ENCODE assay signal across 8 cellular contexts in genomic region chr1:153610334-153611023, GRCh38. TPM values are rescaled to one million over a fixed set of nuclear protein-coding genes. Genes with fewer than 3 reads are reported as not detected.
A peak's percentile ranks its signal among the peaks of the same experiment; 100 is the strongest.
DNase-seq lines count a peak whose midpoint lies in the region; ATAC-seq and TF ChIP-seq lines count a peak whose summit lies in the region.
"Had no signal": no experiment of that assay in that cellular context is flagged by ENCODE, and none has a peak within 500 bp of the region (broad histone marks: within the 10 kb centered on the region; RNA-seq: fewer than 3 reads in every experiment).

No MANE protein-coding gene starts in this region.

- H3K9me3 ChIP-seq in left lung, result no peaks in the 10 kb centered on the region
- no peaks in the 10 kb centered on the region for H3K9me3 ChIP-seq in CD4-positive, alpha-beta memory T cell (ENCODE audit: control insufficient read depth in 1 of 2, low read length in 2 of 2)

- H3K27me3 Mint-ChIP-seq in CD4-positive, alpha-beta memory T cell, result peaks cover 0 to 1% of the 10 kb centered on the region in 2 donors
- H3K27me3 Mint-ChIP-seq: CD4-positive, alpha-beta T cell had no signal

- no peak overlapping the region for H2AFZ ChIP-seq in ACC112 (ENCODE audit: low read length, unreplicated experiment)

- intact Hi-C loops in left lung (cut with DNase I), result no loop called here
- intact Hi-C loops in CD4-positive, alpha-beta memory T cell (cut with micrococcal nuclease), result no loop called here

- H3K4me3 Mint-ChIP-seq in CD4-positive, alpha-beta memory T cell, result no peak overlapping the region
- H3K4me3 Mint-ChIP-seq: CD4-positive, alpha-beta T cell had no signal

- H3K27me3 ChIP-seq in ACC112 (ENCODE audit: insufficient read depth, low read length), result no peaks in the 10 kb centered on the region
- H3K27me3 ChIP-seq in left lung, result no peaks in the 10 kb centered on the region
- H3K27me3 ChIP-seq in CD4-positive, alpha-beta memory T cell (ENCODE audit: insufficient read depth, low read length), result no peaks in the 10 kb centered on the region

- no peak overlapping the region for H3K27ac Mint-ChIP-seq in CD4-positive, alpha-beta memory T cell
- H3K27ac Mint-ChIP-seq: CD4-positive, alpha-beta T cell had no signal

- CTCF ChIA-PET in CD4-positive, alpha-beta memory T cell (lab: Charles Lee; ENCODE audit: partially characterized antibody), result no interaction called here

- H3K4me3 ChIP-seq in ACC112 (ENCODE audit: low read depth, low read length), result peak overlapping the region; percentile 71
- H3K4me3 ChIP-seq in left lung, result peak overlapping the region in 1 of 2 donors; percentile 51
- H3K4me3 ChIP-seq in CD4-positive, alpha-beta memory T cell (ENCODE audit: low read length in 2 of 2), result no peak overlapping the region

- H3K79me2 ChIP-seq in ACC112 (ENCODE audit: control insufficient read depth, insufficient read depth, low read length, unreplicated experiment), result peaks cover 69% of the 10 kb centered on the region

- H3K36me3 Mint-ChIP-seq in CD4-positive, alpha-beta memory T cell, result no peaks in the 10 kb centered on the region

- no peak for TF ChIP-seq CTCF in left lung (IDR thresholded peaks at IDR 0.05)

- H3K27ac ChIP-seq in ACC112 (ENCODE audit: low read depth, low read length) (peak overlapping the region; percentile 90), left lung (peak overlapping the region; percentile 82 to 88)
- H3K27ac ChIP-seq in CD4-positive, alpha-beta memory T cell (ENCODE audit: low read depth, low read length), result no peak overlapping the region

- no peak for ATAC-seq in left lung

- peaks cover 0 to 1% (median 0%) of the 10 kb centered on the region in 8 donors for H3K9me3 Mint-ChIP-seq in CD4-positive, alpha-beta memory T cell
- H3K9me3 Mint-ChIP-seq: CD4-positive, alpha-beta T cell had no signal

- POLR2A ChIA-PET in CD4-positive, alpha-beta memory T cell (lab: Charles Lee; ENCODE audit: partially characterized antibody), result no interaction called here

- H3K4me1 ChIP-seq in ACC112 (ENCODE audit: control insufficient read depth, insufficient read depth, low read length, unreplicated experiment), result peaks cover 50% of the 10 kb centered on the region
- peaks cover 33 to 35% of the 10 kb centered on the region in 2 donors for H3K4me1 ChIP-seq in left lung
- no peaks in the 10 kb centered on the region for H3K4me1 ChIP-seq in CD4-positive, alpha-beta memory T cell (ENCODE audit: insufficient read depth, low read length)

- H3K36me3 ChIP-seq in ACC112 (ENCODE audit: insufficient read depth, low read length), result peaks cover 13% of the 10 kb centered on the region; the same call in 1 of the 2 replicates
- peaks cover 0 to 17% of the 10 kb centered on the region in 2 donors for H3K36me3 ChIP-seq in left lung
- no peaks in the 10 kb centered on the region for H3K36me3 ChIP-seq in CD4-positive, alpha-beta memory T cell (ENCODE audit: insufficient read depth, low read length)

- DNase-seq in SW480 (ENCODE audit: low spot score) (peak; percentile 38), left lung (no peak), GF-D8 (lab: John Stamatoyannopoulos, UW) (no peak)
- no peak for DNase-seq in activated CD4-positive, alpha-beta T cell treated with anti-CD3 and anti-CD28 coated beads for 1 hour
- no peak for DNase-seq in CD4-positive, alpha-beta memory T cell
- DNase-seq: CD4-positive, alpha-beta T cell had no signal

- peaks cover 0 to 1% (median 0%) of the 10 kb centered on the region in 4 donors for H3K4me1 Mint-ChIP-seq in CD4-positive, alpha-beta memory T cell

RNA-seq across cellular contexts. Expression of gene S100A16, which starts 2.5 kb away (rescaled TPM):
- 100 to 1,000 TPM; 118 to 145 TPM for total RNA-seq in left lung
- not detected for total RNA-seq in CD4-positive, alpha-beta memory T cell
- not detected for polyA plus RNA-seq in CD4-positive, alpha-beta memory T cell
- total RNA-seq: CD4-positive, alpha-beta T cell had no signal

RNA-seq across cellular contexts. Expression of gene S100A14, which starts 5.6 kb away (rescaled TPM):
- 100 to 1,000 TPM in 1 of 2 donors, 10 to 100 TPM in 1; 100.0 to 152 TPM for total RNA-seq in left lung
- total RNA-seq in CD4-positive, alpha-beta memory T cell, result not detected
- not detected for polyA plus RNA-seq in CD4-positive, alpha-beta memory T cell
- total RNA-seq: CD4-positive, alpha-beta T cell had no signal

RNA-seq across cellular contexts. Expression of gene S100A13, which starts 16.8 kb away (rescaled TPM):
- total RNA-seq in left lung, result 10 to 100 TPM; 75.1 to 80.0 TPM
- total RNA-seq in CD4-positive, alpha-beta memory T cell, result 1 to 10 TPM; 4.3 to 5.2 TPM
- under 1 TPM in 1 of 2 donors, not detected in 1; 0.56 TPM for polyA plus RNA-seq in CD4-positive, alpha-beta memory T cell

RNA-seq across cellular contexts. Expression of gene S100A1, which starts 17.8 kb away (rescaled TPM):
- total RNA-seq in left lung, result 1 to 10 TPM in 1 of 2 donors, under 1 TPM in 1; 0.93 to 2.3 TPM
- not detected for total RNA-seq in CD4-positive, alpha-beta memory T cell
- polyA plus RNA-seq in CD4-positive, alpha-beta memory T cell, result not detected
- total RNA-seq: CD4-positive, alpha-beta T cell; dermis microvascular lymphatic vessel endothelial cell had no signal

RNA-seq across cellular contexts. Expression of gene CHTOP, which starts 23.4 kb away (rescaled TPM):
- 10 to 100 TPM; 54.5 to 65.5 TPM for total RNA-seq in left lung
- 100 to 1,000 TPM; 144 to 149 TPM for total RNA-seq in CD4-positive, alpha-beta memory T cell
- polyA plus RNA-seq in CD4-positive, alpha-beta memory T cell, result 10 to 100 TPM; 42.2 to 75.5 TPM

Comparison
In these comparisons a context has a peak if more than half of its experiments do, and no peak if none do; other contexts are left out.
1. RNA of gene S100A16, which starts 2.5 kb away (total RNA-seq): 118 to 145 TPM in left lung; not detected in CD4-positive, alpha-beta memory T cell; every median in the first group is over 100 times any median in the second.
2. RNA of gene S100A14, which starts 5.6 kb away (total RNA-seq): 100.0 to 152 TPM in left lung; not detected in CD4-positive, alpha-beta memory T cell; every median in the first group is over 100 times any median in the second.
3. RNA of gene S100A13, which starts 16.8 kb away (total RNA-seq): 75.1 to 80.0 TPM in left lung; 4.3 to 5.2 TPM in CD4-positive, alpha-beta memory T cell; every median in the first group is over 10 times any median in the second.